Comparison of ENCODE assay signal across 1 cellular context in the genomic region with DNA sequence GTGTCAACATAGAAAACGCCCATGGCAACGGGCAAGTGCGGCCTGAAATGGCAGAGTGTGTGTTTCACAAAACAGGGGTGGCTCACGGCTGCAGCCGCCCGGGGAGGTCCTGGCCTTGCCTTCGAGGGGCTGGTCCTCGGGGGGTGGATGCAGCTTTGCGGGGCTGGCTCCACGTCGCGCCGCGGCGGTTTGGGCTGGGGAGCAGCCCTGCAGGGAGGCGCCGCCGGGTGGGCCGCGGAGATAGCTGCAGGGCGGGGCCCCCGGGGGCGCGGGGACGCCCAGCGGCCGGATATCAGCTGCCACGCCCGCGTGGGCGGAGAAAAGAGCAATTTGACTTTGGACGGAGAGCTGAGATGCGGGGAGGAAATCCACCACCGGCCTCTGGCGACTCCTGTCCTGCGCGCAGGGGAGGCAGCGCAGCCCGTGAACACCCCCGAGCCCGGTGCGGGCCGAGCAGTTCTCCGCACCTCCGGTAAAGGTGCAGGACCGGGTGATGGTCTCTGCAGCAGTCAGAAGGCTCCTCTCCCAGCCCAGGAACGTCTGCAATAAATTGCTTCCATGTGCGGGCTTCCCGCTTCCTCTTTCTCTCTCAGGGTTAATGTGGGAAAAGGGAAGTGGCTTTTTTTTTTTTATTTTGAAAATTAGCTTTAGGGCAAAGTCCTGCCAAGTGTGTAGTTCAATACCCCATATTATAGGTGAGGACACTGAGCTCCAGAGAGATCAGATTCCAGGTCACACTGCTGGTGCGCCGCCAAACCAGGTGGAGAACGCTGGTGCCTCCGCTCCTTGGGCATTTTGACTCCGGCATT.
A peak's percentile ranks its signal among the peaks of the same experiment; 100 is the strongest.
TF ChIP-seq lines count a peak whose summit lies in the region.

No MANE protein-coding gene starts in this region.

TF ChIP-seq in K562, 482 proteins besides CTCF, POLR2A, EP300 and RAD21 (continued from another document and continues in another):
- TF ChIP-seq, protein P1, sequence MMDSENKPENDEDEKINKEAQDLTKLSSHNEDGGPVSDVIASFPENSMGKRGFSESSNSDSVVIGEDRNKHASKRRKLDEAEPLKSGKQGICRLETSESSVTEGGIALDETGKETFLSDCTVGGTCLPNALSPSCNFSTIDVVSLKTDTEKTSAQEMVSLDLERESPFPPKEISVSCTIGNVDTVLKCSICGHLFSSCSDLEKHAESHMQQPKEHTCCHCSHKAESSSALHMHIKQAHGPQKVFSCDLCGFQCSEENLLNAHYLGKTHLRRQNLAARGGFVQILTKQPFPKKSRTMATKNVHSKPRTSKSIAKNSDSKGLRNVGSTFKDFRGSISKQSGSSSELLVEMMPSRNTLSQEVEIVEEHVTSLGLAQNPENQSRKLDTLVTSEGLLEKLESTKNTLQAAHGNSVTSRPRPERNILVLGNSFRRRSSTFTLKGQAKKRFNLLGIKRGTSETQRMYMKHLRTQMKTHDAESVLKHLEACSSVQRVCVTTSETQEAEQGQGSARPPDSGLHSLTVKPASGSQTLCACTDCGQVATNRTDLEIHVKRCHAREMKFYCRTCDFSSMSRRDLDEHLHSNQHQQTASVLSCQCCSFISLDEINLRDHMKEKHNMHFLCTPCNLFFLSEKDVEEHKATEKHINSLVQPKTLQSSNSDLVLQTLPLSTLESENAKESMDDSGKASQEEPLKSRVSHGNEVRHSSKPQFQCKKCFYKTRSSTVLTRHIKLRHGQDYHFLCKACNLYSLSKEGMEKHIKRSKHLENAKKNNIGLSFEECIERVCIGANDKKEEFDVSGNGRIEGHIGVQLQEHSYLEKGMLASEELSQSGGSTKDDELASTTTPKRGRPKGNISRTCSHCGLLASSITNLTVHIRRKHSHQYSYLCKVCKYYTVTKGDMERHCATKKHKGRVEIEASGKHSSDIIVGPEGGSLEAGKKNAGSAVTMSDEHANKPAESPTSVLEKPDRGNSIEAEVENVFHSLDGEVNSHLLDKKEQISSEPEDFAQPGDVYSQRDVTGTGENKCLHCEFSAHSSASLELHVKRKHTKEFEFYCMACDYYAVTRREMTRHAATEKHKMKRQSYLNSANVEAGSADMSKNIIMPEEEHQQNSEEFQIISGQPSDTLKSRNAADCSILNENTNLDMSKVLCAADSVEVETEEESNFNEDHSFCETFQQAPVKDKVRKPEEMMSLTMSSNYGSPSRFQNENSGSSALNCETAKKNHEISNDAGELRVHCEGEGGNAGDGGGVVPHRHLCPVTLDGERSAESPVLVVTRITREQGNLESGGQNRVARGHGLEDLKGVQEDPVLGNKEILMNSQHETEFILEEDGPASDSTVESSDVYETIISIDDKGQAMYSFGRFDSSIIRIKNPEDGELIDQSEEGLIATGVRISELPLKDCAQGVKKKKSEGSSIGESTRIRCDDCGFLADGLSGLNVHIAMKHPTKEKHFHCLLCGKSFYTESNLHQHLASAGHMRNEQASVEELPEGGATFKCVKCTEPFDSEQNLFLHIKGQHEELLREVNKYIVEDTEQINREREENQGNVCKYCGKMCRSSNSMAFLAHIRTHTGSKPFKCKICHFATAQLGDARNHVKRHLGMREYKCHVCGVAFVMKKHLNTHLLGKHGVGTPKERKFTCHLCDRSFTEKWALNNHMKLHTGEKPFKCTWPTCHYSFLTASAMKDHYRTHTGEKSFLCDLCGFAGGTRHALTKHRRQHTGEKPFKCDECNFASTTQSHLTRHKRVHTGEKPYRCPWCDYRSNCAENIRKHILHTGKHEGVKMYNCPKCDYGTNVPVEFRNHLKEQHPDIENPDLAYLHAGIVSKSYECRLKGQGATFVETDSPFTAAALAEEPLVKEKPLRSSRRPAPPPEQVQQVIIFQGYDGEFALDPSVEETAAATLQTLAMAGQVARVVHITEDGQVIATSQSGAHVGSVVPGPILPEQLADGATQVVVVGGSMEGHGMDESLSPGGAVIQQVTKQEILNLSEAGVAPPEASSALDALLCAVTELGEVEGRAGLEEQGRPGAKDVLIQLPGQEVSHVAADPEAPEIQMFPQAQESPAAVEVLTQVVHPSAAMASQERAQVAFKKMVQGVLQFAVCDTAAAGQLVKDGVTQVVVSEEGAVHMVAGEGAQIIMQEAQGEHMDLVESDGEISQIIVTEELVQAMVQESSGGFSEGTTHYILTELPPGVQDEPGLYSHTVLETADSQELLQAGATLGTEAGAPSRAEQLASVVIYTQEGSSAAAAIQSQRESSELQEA (IDR thresholded peaks at IDR 0.05; ENCODE audit: low read depth): no peak
- TF ChIP-seq EP400 (IDR thresholded peaks at IDR 0.05) (peak; percentile 73), TAF7 (tag; IDR thresholded peaks at IDR 0.05) (no peak), NCOA2 (IDR thresholded peaks at IDR 0.05; ENCODE audit: partially characterized antibody in 2 of 2) (no peak), RFX5 (IDR thresholded peaks at IDR 0.05; ENCODE audit: low read depth, low read length) (no peak), ARHGAP35 (IDR thresholded peaks at IDR 0.05; ENCODE audit: partially characterized antibody) (no peak), ZNF239 (CRISPR knock-in tag; IDR thresholded peaks at IDR 0.05) (no peak), DACH1 (IDR thresholded peaks at IDR 0.05; ENCODE audit: partially characterized antibody) (peak; percentile 26), PTTG1 (tag; IDR thresholded peaks at IDR 0.05; ENCODE audit: low read depth) (no peak), HMG20B (CRISPR knock-in tag; IDR thresholded peaks at IDR 0.05) (no peak), ZNF57 (CRISPR knock-in tag; IDR thresholded peaks at IDR 0.05) (no peak), EHMT2 (IDR thresholded peaks at IDR 0.05) (no peak), ZNF197 (CRISPR knock-in tag; IDR thresholded peaks at IDR 0.05; ENCODE audit: low read depth) (no peak), POLR3G (IDR thresholded peaks at IDR 0.05; ENCODE audit: extremely low read depth, insufficient read length, insufficient replicate concordance) (no peak), TEAD2 (tag; IDR thresholded peaks at IDR 0.05) (no peak), POLR2AphosphoS2 (IDR thresholded peaks at IDR 0.05; ENCODE audit: low read length) (no peak), ZNF507 (tag; conservative IDR thresholded peaks at IDR 0.05) (no peak), KDM5B (IDR thresholded peaks at IDR 0.05; ENCODE audit: insufficient replicate concordance, low read depth, low read length) (peak; percentile 56), NFIX (CRISPR knock-in tag; IDR thresholded peaks at IDR 0.05; ENCODE audit: low read depth) (no peak), PURB (CRISPR knock-in tag; IDR thresholded peaks at IDR 0.05; ENCODE audit: low read depth) (no peak), MCM3 (IDR thresholded peaks at IDR 0.05) (no peak), U2AF2 (optimal IDR thresholded peaks at IDR 0.05; ENCODE audit: low read depth, low read length) (no peak), HNRNPUL1 (IDR thresholded peaks at IDR 0.05; ENCODE audit: low read length) (no peak), SAFB2 (IDR thresholded peaks at IDR 0.05; ENCODE audit: borderline replicate concordance, low read depth, low read length, severe bottlenecking) (no peak), PML (IDR thresholded peaks at IDR 0.05; ENCODE audit: low read length) (no peak), ZNF778 (CRISPR knock-in tag; IDR thresholded peaks at IDR 0.05) (no peak), SRSF7 (optimal IDR thresholded peaks at IDR 0.05; ENCODE audit: low read depth, low read length) (no peak), LARP7 (IDR thresholded peaks at IDR 0.05) (no peak)
- TF ChIP-seq, protein P2, sequence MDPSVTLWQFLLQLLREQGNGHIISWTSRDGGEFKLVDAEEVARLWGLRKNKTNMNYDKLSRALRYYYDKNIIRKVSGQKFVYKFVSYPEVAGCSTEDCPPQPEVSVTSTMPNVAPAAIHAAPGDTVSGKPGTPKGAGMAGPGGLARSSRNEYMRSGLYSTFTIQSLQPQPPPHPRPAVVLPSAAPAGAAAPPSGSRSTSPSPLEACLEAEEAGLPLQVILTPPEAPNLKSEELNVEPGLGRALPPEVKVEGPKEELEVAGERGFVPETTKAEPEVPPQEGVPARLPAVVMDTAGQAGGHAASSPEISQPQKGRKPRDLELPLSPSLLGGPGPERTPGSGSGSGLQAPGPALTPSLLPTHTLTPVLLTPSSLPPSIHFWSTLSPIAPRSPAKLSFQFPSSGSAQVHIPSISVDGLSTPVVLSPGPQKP (CRISPR knock-in tag; IDR thresholded peaks at IDR 0.05): no peak
- TF ChIP-seq, protein P3, sequence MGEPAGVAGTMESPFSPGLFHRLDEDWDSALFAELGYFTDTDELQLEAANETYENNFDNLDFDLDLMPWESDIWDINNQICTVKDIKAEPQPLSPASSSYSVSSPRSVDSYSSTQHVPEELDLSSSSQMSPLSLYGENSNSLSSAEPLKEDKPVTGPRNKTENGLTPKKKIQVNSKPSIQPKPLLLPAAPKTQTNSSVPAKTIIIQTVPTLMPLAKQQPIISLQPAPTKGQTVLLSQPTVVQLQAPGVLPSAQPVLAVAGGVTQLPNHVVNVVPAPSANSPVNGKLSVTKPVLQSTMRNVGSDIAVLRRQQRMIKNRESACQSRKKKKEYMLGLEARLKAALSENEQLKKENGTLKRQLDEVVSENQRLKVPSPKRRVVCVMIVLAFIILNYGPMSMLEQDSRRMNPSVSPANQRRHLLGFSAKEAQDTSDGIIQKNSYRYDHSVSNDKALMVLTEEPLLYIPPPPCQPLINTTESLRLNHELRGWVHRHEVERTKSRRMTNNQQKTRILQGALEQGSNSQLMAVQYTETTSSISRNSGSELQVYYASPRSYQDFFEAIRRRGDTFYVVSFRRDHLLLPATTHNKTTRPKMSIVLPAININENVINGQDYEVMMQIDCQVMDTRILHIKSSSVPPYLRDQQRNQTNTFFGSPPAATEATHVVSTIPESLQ (CRISPR knock-in tag; IDR thresholded peaks at IDR 0.05): no peak
- TF ChIP-seq, protein P4, sequence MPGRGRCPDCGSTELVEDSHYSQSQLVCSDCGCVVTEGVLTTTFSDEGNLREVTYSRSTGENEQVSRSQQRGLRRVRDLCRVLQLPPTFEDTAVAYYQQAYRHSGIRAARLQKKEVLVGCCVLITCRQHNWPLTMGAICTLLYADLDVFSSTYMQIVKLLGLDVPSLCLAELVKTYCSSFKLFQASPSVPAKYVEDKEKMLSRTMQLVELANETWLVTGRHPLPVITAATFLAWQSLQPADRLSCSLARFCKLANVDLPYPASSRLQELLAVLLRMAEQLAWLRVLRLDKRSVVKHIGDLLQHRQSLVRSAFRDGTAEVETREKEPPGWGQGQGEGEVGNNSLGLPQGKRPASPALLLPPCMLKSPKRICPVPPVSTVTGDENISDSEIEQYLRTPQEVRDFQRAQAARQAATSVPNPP (IDR thresholded peaks at IDR 0.05; ENCODE audit: borderline replicate concordance, insufficient read depth, insufficient read length): no peak
- TF ChIP-seq, protein P5, sequence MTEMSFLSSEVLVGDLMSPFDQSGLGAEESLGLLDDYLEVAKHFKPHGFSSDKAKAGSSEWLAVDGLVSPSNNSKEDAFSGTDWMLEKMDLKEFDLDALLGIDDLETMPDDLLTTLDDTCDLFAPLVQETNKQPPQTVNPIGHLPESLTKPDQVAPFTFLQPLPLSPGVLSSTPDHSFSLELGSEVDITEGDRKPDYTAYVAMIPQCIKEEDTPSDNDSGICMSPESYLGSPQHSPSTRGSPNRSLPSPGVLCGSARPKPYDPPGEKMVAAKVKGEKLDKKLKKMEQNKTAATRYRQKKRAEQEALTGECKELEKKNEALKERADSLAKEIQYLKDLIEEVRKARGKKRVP (CRISPR knock-in tag; IDR thresholded peaks at IDR 0.05): no peak
- TF ChIP-seq, protein P6, sequence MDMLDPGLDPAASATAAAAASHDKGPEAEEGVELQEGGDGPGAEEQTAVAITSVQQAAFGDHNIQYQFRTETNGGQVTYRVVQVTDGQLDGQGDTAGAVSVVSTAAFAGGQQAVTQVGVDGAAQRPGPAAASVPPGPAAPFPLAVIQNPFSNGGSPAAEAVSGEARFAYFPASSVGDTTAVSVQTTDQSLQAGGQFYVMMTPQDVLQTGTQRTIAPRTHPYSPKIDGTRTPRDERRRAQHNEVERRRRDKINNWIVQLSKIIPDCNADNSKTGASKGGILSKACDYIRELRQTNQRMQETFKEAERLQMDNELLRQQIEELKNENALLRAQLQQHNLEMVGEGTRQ (CRISPR knock-in tag; IDR thresholded peaks at IDR 0.05): 0 out of 2 replicates have a peak, but pooled peaks have one; percentile 12
- TF ChIP-seq, protein P7, sequence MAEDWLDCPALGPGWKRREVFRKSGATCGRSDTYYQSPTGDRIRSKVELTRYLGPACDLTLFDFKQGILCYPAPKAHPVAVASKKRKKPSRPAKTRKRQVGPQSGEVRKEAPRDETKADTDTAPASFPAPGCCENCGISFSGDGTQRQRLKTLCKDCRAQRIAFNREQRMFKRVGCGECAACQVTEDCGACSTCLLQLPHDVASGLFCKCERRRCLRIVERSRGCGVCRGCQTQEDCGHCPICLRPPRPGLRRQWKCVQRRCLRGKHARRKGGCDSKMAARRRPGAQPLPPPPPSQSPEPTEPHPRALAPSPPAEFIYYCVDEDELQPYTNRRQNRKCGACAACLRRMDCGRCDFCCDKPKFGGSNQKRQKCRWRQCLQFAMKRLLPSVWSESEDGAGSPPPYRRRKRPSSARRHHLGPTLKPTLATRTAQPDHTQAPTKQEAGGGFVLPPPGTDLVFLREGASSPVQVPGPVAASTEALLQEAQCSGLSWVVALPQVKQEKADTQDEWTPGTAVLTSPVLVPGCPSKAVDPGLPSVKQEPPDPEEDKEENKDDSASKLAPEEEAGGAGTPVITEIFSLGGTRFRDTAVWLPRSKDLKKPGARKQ (CRISPR knock-in tag; IDR thresholded peaks at IDR 0.05): no peak
- TF ChIP-seq, protein P8, sequence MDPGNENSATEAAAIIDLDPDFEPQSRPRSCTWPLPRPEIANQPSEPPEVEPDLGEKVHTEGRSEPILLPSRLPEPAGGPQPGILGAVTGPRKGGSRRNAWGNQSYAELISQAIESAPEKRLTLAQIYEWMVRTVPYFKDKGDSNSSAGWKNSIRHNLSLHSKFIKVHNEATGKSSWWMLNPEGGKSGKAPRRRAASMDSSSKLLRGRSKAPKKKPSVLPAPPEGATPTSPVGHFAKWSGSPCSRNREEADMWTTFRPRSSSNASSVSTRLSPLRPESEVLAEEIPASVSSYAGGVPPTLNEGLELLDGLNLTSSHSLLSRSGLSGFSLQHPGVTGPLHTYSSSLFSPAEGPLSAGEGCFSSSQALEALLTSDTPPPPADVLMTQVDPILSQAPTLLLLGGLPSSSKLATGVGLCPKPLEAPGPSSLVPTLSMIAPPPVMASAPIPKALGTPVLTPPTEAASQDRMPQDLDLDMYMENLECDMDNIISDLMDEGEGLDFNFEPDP (CRISPR knock-in tag; IDR thresholded peaks at IDR 0.05): no peak
- TF ChIP-seq, protein P9, sequence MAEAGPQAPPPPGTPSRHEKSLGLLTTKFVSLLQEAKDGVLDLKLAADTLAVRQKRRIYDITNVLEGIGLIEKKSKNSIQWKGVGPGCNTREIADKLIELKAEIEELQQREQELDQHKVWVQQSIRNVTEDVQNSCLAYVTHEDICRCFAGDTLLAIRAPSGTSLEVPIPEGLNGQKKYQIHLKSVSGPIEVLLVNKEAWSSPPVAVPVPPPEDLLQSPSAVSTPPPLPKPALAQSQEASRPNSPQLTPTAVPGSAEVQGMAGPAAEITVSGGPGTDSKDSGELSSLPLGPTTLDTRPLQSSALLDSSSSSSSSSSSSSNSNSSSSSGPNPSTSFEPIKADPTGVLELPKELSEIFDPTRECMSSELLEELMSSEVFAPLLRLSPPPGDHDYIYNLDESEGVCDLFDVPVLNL (CRISPR knock-in tag; IDR thresholded peaks at IDR 0.05; ENCODE audit: low read depth): no peak
